Comparison of ENCODE assay signal across 9 cellular contexts in the genomic region with DNA sequence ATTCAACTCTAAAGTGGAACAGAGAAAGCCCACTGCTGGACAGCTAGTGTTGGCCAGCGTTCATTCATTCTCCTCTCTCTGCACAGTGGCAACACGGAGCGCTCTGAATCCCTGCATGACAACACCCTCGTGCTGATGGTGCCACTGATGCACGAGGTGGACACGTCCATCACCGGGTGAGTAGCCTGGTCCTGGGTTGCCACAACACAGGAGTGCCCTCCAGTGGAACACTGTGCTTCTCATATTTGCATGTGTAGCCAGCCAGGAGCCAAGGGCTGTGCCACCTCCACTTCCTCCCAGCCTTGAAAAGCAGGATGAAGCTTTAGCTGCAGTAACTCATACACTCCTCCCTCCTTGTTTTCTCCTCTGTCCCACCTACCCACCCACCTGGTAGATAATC.
DNase-seq lines count a peak whose midpoint lies in the region; ATAC-seq, FAIRE-seq and TF ChIP-seq lines count a peak whose summit lies in the region.
"Had no signal": no experiment of that assay in that cellular context is flagged by ENCODE, and none has a peak within 500 bp of the region (broad histone marks: within the 10 kb centered on the region; RNA-seq: fewer than 3 reads in every experiment).

No MANE protein-coding gene starts in this region.

- H3K79me1 ChIP-seq in H1 (ENCODE audit: low read depth, low read length) = no peaks in the 10 kb centered on the region

- no peak overlapping the region for H4K91ac ChIP-seq in H1 (replicated peaks; ENCODE audit: insufficient read length, low read length)

- no peak overlapping the region for H2BK120ac ChIP-seq in H1 (replicated peaks; ENCODE audit: low read depth, low read length)

- no peak overlapping the region for H2BK12ac ChIP-seq in H1 (ENCODE audit: low read depth, low read length)

- no peaks in the 10 kb centered on the region for H3K27me3 ChIP-seq in H1 (replicated peaks in 1 of 4; ENCODE audit: control insufficient read depth in 3 of 4, extremely low read depth in 1 of 4, insufficient read depth in 3 of 4, low read length in 3 of 4)

- no peaks in the 10 kb centered on the region for H3K9me3 ChIP-seq in H1 (ENCODE audit: insufficient read depth in 2 of 2, low read depth in 1 of 2, low read length in 1 of 2)

- no peaks in the 10 kb centered on the region for H3K27me3 Mint-ChIP-seq in neural crest cell (ENCODE audit: low read depth)
- H3K27me3 Mint-ChIP-seq in natural killer cell treated with Interleukin-12 subunit alpha and Interleukin-12 subunit beta and Interleukin-15 and Interleukin-18, amount 100 ng/mL, for 72 hours = peaks cover 7 to 8% of the 10 kb centered on the region in 2 donors

- H3K4me1 Mint-ChIP-seq in neural crest cell = peaks cover 47% of the 10 kb centered on the region
- H3K4me1 Mint-ChIP-seq in natural killer cell treated with Interleukin-12 subunit alpha and Interleukin-12 subunit beta and Interleukin-15 and Interleukin-18, amount 100 ng/mL, for 72 hours (ENCODE audit: low read depth in 2 of 2) = no peaks in the 10 kb centered on the region

- WGBS in H1 (ENCODE audit: extremely low coverage in 1 of 2, insufficient coverage in 1 of 2, insufficient read length in 1 of 2, insufficient replicate concordance in 2 of 2, low coverage in 1 of 2, low lambda C conversion rate in 2 of 2, missing lambda C conversion rate in 1 of 2), 2 experiments = 94% methylated on average over 7 of the region's 7 CpGs; no CpG with 5 or more reads in 1 of the 2 experiments

- H2AK5ac ChIP-seq in H1 (ENCODE audit: low read depth, low read length) = no peak overlapping the region

- peak in 1 of 3 experiments; percentile 8; a peak in 1 of 4 replicates for TF ChIP-seq CTCF in H1 (IDR thresholded peaks at IDR 0.05; ENCODE audit: control extremely low read depth in 1 of 3, insufficient read depth in 1 of 3, low read depth in 1 of 3, low read length in 3 of 3)
- peak; percentile 33 for TF ChIP-seq CTCF in neural crest cell (conservative IDR thresholded peaks at IDR 0.05)
- no peak for TF ChIP-seq CTCF in GM10266 (IDR thresholded peaks at IDR 0.05; ENCODE audit: control insufficient read depth, insufficient read depth, low read depth, missing control alignments)

- peak; percentile 48 to 52 for TF ChIP-seq RAD21 in H1 (IDR thresholded peaks at IDR 0.05 in 1 of 2, conservative IDR thresholded peaks at IDR 0.05 in 1 of 2; ENCODE audit: low read depth in 2 of 2, low read length in 2 of 2)

- no peak for TF ChIP-seq POLR2A in H1 (IDR thresholded peaks at IDR 0.05; ENCODE audit: control extremely low read depth in 1 of 2, low read depth in 2 of 2, low read length in 2 of 2)

- H3K23me2 ChIP-seq in H1 (ENCODE audit: low read depth, low read length) = no peaks in the 10 kb centered on the region

- H3K56ac ChIP-seq in H1 (replicated peaks; ENCODE audit: insufficient read length, low read depth, low read length) = no peak overlapping the region

- no peak overlapping the region for H3K9ac ChIP-seq in H1 (replicated peaks in 1 of 4; ENCODE audit: extremely low read depth in 1 of 4, low read depth in 3 of 4, low read length in 3 of 4)

- no peak overlapping the region for H2AFZ ChIP-seq in H1 (ENCODE audit: low read length)

- no peak overlapping the region for H3K18ac ChIP-seq in H1 (ENCODE audit: extremely low read depth, low read length)

- no peak for FAIRE-seq in H1 (lab: Jason Lieb, UNC)

- POLR2A ChIA-PET in H1 (lab: Charles Lee; ENCODE audit: partially characterized antibody) = no interaction called here

- H3K4me2 ChIP-seq in H1 (ENCODE audit: insufficient read depth in 1 of 2, low read depth in 2 of 2, low read length in 2 of 2) = no peak overlapping the region

- ATAC-seq in HG02938 (IDR thresholded peaks at IDR 0.05; ENCODE audit: unreplicated experiment) = no peak
- ATAC-seq in natural killer cell treated with Interleukin-12 subunit alpha and Interleukin-12 subunit beta and Interleukin-15 and Interleukin-18, amount 100 ng/mL, for 72 hours = no peak

- no peak overlapping the region for H4K8ac ChIP-seq in H1 (ENCODE audit: extremely low read depth, insufficient read depth, low read length)

- no peak overlapping the region for H3K4me3 Mint-ChIP-seq in neural crest cell
- no peak overlapping the region for H3K4me3 Mint-ChIP-seq in natural killer cell treated with Interleukin-12 subunit alpha and Interleukin-12 subunit beta and Interleukin-15 and Interleukin-18, amount 100 ng/mL, for 72 hours

- H3K4ac ChIP-seq in H1 (replicated peaks; ENCODE audit: insufficient read length, low read depth, low read length) = no peak overlapping the region

- no peak overlapping the region for H2BK5ac ChIP-seq in H1 (ENCODE audit: low read depth, low read length)

- H3K36me3 Mint-ChIP-seq in neural crest cell (ENCODE audit: low read depth) = no peaks in the 10 kb centered on the region
- H3K36me3 Mint-ChIP-seq in natural killer cell treated with Interleukin-12 subunit alpha and Interleukin-12 subunit beta and Interleukin-15 and Interleukin-18, amount 100 ng/mL, for 72 hours = no peaks in the 10 kb centered on the region

- no peak overlapping the region for H3K14ac ChIP-seq in H1 (ENCODE audit: insufficient read length)

- no peak for TF ChIP-seq EP300 in H1 (IDR thresholded peaks at IDR 0.05; ENCODE audit: borderline replicate concordance in 1 of 2, low read depth in 2 of 2, low read length in 2 of 2)

- no peak overlapping the region; the same call in 1 of the 2 replicates for H2BK15ac ChIP-seq in H1 (ENCODE audit: low read length)

- no peaks in the 10 kb centered on the region for H3K79me2 ChIP-seq in H1 (ENCODE audit: control insufficient read depth in 1 of 2, insufficient read depth in 2 of 2, low read length in 2 of 2)

- no peaks in the 10 kb centered on the region for H3K4me1 ChIP-seq in H1 (replicated peaks in 1 of 4; ENCODE audit: control insufficient read depth in 3 of 4, insufficient read depth in 4 of 4, low read length in 3 of 4)

- no peaks in the 10 kb centered on the region for H3K9me3 Mint-ChIP-seq in neural crest cell
- no peaks in the 10 kb centered on the region for H3K9me3 Mint-ChIP-seq in natural killer cell treated with Interleukin-12 subunit alpha and Interleukin-12 subunit beta and Interleukin-15 and Interleukin-18, amount 100 ng/mL, for 72 hours

- no peaks in the 10 kb centered on the region for H3K36me3 ChIP-seq in H1 (ENCODE audit: control insufficient read depth in 2 of 4, insufficient read depth in 4 of 4, low read length in 3 of 4)

- CTCF ChIA-PET in H1 (lab: Charles Lee; ENCODE audit: partially characterized antibody) = interaction anchor here (1.4 kb wide), 1 partner anchor 33 kb away, joined by 4 read pairs; no protein-coding TSS in a partner anchor

- H3K23ac ChIP-seq in H1 (ENCODE audit: insufficient read length) = no peak overlapping the region

- H4K5ac ChIP-seq in H1 (ENCODE audit: insufficient read length, low read depth, low read length) = no peak overlapping the region

- no peak overlapping the region for H3K27ac Mint-ChIP-seq in neural crest cell (ENCODE audit: unreplicated experiment)
- H3K27ac Mint-ChIP-seq in natural killer cell treated with Interleukin-12 subunit alpha and Interleukin-12 subunit beta and Interleukin-15 and Interleukin-18, amount 100 ng/mL, for 72 hours = no peak overlapping the region

- H3K4me3 ChIP-seq in H1 (ENCODE audit: extremely low read depth in 1 of 4, insufficient read depth in 2 of 4, low read depth in 3 of 4, low read length in 4 of 4) = no peak overlapping the region

- peak; percentile 75 for DNase-seq in COLO829 (ENCODE audit: low spot score)
- DNase-seq in NCI-H460 (ENCODE audit: extremely low read depth, low read depth) = peak; percentile 30
- DNase-seq in H1 (ENCODE audit: low read depth in 1 of 2, low spot score in 2 of 2) = no peak
- no peak for DNase-seq in neural crest cell (ENCODE audit: low read depth, low spot score)
- DNase-seq in SHP77 treated with DMSO at 0.1 percent for 48 hours (lab: John Stamatoyannopoulos, UW) = no peak
- no peak for DNase-seq in natural killer cell treated with Interleukin-12 subunit alpha and Interleukin-12 subunit beta and Interleukin-15 and Interleukin-18, amount 100 ng/mL, for 72 hours (ENCODE audit: low spot score)
- DNase-seq in GM10266 (ENCODE audit: extremely low spot score) = no peak
- DNase-seq: T-helper 2 cell had no signal

- no peaks in the 10 kb centered on the region for H4K20me1 ChIP-seq in H1 (replicated peaks in 1 of 2; ENCODE audit: control insufficient read depth in 1 of 2, insufficient read depth in 2 of 2, low read length in 2 of 2)

- H2BK20ac ChIP-seq in H1 (ENCODE audit: low read length) = no peak overlapping the region

- no peak overlapping the region for H3K27ac ChIP-seq in H1 (ENCODE audit: low read depth, low read length)

TF ChIP-seq in H1, 55 proteins besides CTCF, POLR2A, EP300 and RAD21 (continues in another document):
- no peak for TF ChIP-seq CBX5 (IDR thresholded peaks at IDR 0.05; ENCODE audit: low read depth, low read length)
- no peak for TF ChIP-seq SP2 (IDR thresholded peaks at IDR 0.05; ENCODE audit: low read length)
- no peak for TF ChIP-seq SIN3A (conservative IDR thresholded peaks at IDR 0.05 in 1 of 2, IDR thresholded peaks at IDR 0.05 in 1 of 2; ENCODE audit: low read depth in 1 of 2, low read length in 2 of 2)
- no peak for TF ChIP-seq ATF3 (IDR thresholded peaks at IDR 0.05; ENCODE audit: insufficient read depth, low read depth, low read length)

Comparison
In these comparisons a context has a peak if more than half of its experiments do, and no peak if none do; other contexts are left out.
1. DNase-seq: peak in COLO829 (single experiment) and NCI-H460 (single experiment); none in H1 (0 of 2), neural crest cell (single experiment), SHP77 treated with DMSO at 0.1 percent for 48 hours (single experiment), natural killer cell treated with Interleukin-12 subunit alpha and Interleukin-12 subunit beta and Interleukin-15 and Interleukin-18, amount 100 ng/mL, for 72 hours (single experiment) and GM10266 (single experiment).